8 cellular contexts compared by ENCODE assay signal in genomic region chr11:128052912-128053641, GRCh38.
DNase-seq lines count a peak whose midpoint lies in the region; ATAC-seq and TF ChIP-seq lines count a peak whose summit lies in the region.

No MANE protein-coding gene starts in this region.

- peaks cover 56% of the 10 kb centered on the region for H3K4me1 Mint-ChIP-seq in activated T-helper 2 cell treated with anti-CD3 and anti-CD28 coated beads, Interferon-gamma antibody, Interleukin-2, Interleukin-4, amounts not matched to agents 10 μg/mL and 5 μg/mL and 100 μg/mL, durations not matched to agents 14 hours and 24 hours and 36 hours (ENCODE audit: low read depth)
- H3K4me1 Mint-ChIP-seq in natural killer cell = peaks cover 56 to 75% of the 10 kb centered on the region in 2 donors

- H3K9me3 Mint-ChIP-seq in activated T-helper 2 cell treated with anti-CD3 and anti-CD28 coated beads, Interferon-gamma antibody, Interleukin-2, Interleukin-4, amounts not matched to agents 10 μg/mL and 5 μg/mL and 100 μg/mL, durations not matched to agents 14 hours and 24 hours and 36 hours = no peaks in the 10 kb centered on the region
- H3K9me3 Mint-ChIP-seq in natural killer cell = no peaks in the 10 kb centered on the region

- TF ChIP-seq CTCF in natural killer cell (IDR thresholded peaks at IDR 0.05) = no peak

- peak overlapping the region; percentile 76 for H3K27ac Mint-ChIP-seq in activated T-helper 2 cell treated with anti-CD3 and anti-CD28 coated beads, Interferon-gamma antibody, Interleukin-2, Interleukin-4, amounts not matched to agents 10 μg/mL and 5 μg/mL and 100 μg/mL, durations not matched to agents 14 hours and 24 hours and 36 hours
- H3K27ac Mint-ChIP-seq in natural killer cell = peak overlapping the region; percentile 73 to 92

- DNase-seq in GF-D8 (lab: John Stamatoyannopoulos, UW) = peak; percentile 56
- DNase-seq in activated T-helper 2 cell treated with anti-CD3 and anti-CD28 coated beads, Interferon-gamma antibody, Interleukin-2, Interleukin-4, amounts not matched to agents 10 μg/mL and 5 μg/mL and 100 μg/mL, durations not matched to agents 14 hours and 24 hours and 36 hours (ENCODE audit: low spot score) = no peak
- DNase-seq in natural killer cell = no peak
- DNase-seq in anterior cingulate cortex (lab: John Stamatoyannopoulos, UW) = no peak
- no peak for DNase-seq in stimulated activated CD4-positive, alpha-beta T cell treated with anti-CD3 and anti-CD28 coated beads, Interleukin-12 subunit alpha, Interleukin-12 subunit beta, amount 100 ng/mL, for 4 hours
- no peak for DNase-seq in cerebellar cortex (ENCODE audit: low spot score)

- intact Hi-C loops in activated T-helper 2 cell treated with anti-CD3 and anti-CD28 coated beads, Interferon-gamma antibody, Interleukin-2, Interleukin-4, amounts not matched to agents 10 μg/mL and 5 μg/mL and 100 μg/mL, durations not matched to agents 14 hours and 24 hours and 36 hours (cut with micrococcal nuclease) = loop anchor here (1.0 to 5.0 kb wide), 7 partner anchors 14 to 814 kb away; partner anchors contain the start of gene KCNJ1
- intact Hi-C loops in natural killer cell (cut with micrococcal nuclease) = loop anchor here (2.0 kb wide), 1 partner anchor 14 kb away; no protein-coding TSS in a partner anchor

- no peaks in the 10 kb centered on the region for H3K27me3 Mint-ChIP-seq in activated T-helper 2 cell treated with anti-CD3 and anti-CD28 coated beads, Interferon-gamma antibody, Interleukin-2, Interleukin-4, amounts not matched to agents 10 μg/mL and 5 μg/mL and 100 μg/mL, durations not matched to agents 14 hours and 24 hours and 36 hours (ENCODE audit: low read depth)
- H3K27me3 Mint-ChIP-seq in natural killer cell (ENCODE audit: low read depth in 2 of 2) = no peaks in the 10 kb centered on the region

- H3K36me3 Mint-ChIP-seq in activated T-helper 2 cell treated with anti-CD3 and anti-CD28 coated beads, Interferon-gamma antibody, Interleukin-2, Interleukin-4, amounts not matched to agents 10 μg/mL and 5 μg/mL and 100 μg/mL, durations not matched to agents 14 hours and 24 hours and 36 hours (ENCODE audit: low read depth) = peaks cover 11% of the 10 kb centered on the region
- H3K36me3 Mint-ChIP-seq in natural killer cell = no peaks in the 10 kb centered on the region

- peak; percentile 44 for ATAC-seq in HG03469 (IDR thresholded peaks at IDR 0.05; ENCODE audit: unreplicated experiment)
- ATAC-seq in natural killer cell = peak in 2 of 3 donors; percentile 47 to 63
- no peak for ATAC-seq in HG02798 (IDR thresholded peaks at IDR 0.05; ENCODE audit: poor library complexity, unreplicated experiment)

- H3K4me3 Mint-ChIP-seq in activated T-helper 2 cell treated with anti-CD3 and anti-CD28 coated beads, Interferon-gamma antibody, Interleukin-2, Interleukin-4, amounts not matched to agents 10 μg/mL and 5 μg/mL and 100 μg/mL, durations not matched to agents 14 hours and 24 hours and 36 hours (ENCODE audit: low read depth) = peak overlapping the region; percentile 48
- peak overlapping the region; percentile 65 for H3K4me3 Mint-ChIP-seq in natural killer cell
